In genomic region chr16:77131398-77131797, GRCh38 we compare ENCODE assay signal across 34 cellular contexts.
"Had no signal": no experiment of that assay in that cellular context is flagged by ENCODE, and none has a peak within 500 bp of the region (broad histone marks: within the 10 kb centered on the region; RNA-seq: fewer than 3 reads in every experiment).

No MANE protein-coding gene starts in this region.

- H3K4me2 ChIP-seq: KMS-11 had no signal

- DNase-seq: Karpas-422, Kasumi-1, KG1, MG63, MM.1S, MV-4-11, NCI-H1048, NCI-H1092, NCI-H1092 treated with DMSO at 0.1 percent for 48 hours, NCI-H1105, NCI-H1105 treated with DMSO at 0.1 percent for 48 hours, NCI-H1417, NCI-H1417 treated with DMSO at 0.1 percent for 48 hours, NCI-H1436, NCI-H1436 treated with DMSO at 0.1 percent for 48 hours, NCI-H146, NCI-H1694, NCI-H1694 treated with DMSO at 0.1 percent for 48 hours, NCI-H187, NCI-H187 treated with DMSO at 0.1 percent for 48 hours, NCI-H1930, NCI-H2029, NCI-H2029 treated with DMSO at 0.1 percent for 48 hours, NCI-H2081, NCI-H2081 treated with DMSO at 0.1 percent for 48 hours, NCI-H2107, NCI-H2171, NCI-H2171 treated with DMSO at 0.1 percent for 48 hours, NCI-H2227 treated with DMSO at 0.1 percent for 48 hours, NCI-H226, NCI-H345, NCI-H446, NCI-H446 treated with DMSO at 0.1 percent for 48 hours had no signal

- H3K9ac ChIP-seq: KMS-11 had no signal

- H3K4me3 ChIP-seq: MG63 had no signal

- H3K27me3 ChIP-seq: MG63 had no signal

- H3K9me3 ChIP-seq: MG63 had no signal

- H3K27ac ChIP-seq: KMS-11 had no signal

- H3K36me3 ChIP-seq: MG63 had no signal
